In genomic region chr13:68291595-68291994, GRCh38 we compare ENCODE assay signal across 27 cellular contexts.
"Had no signal": no experiment of that assay in that cellular context is flagged by ENCODE, and none has a peak within 500 bp of the region (broad histone marks: within the 10 kb centered on the region; RNA-seq: fewer than 3 reads in every experiment).

No MANE protein-coding gene starts in this region.

- H3K4me1 ChIP-seq: ascending aorta had no signal

- H3K27ac ChIP-seq: ascending aorta, cardiac muscle cell, WERI-Rb-1 had no signal

- DNase-seq: activated CD4-positive, alpha-beta memory T cell treated with anti-CD3 and anti-CD28 coated beads, Interleukin-2, amount 10 ng/mL, durations not matched to agents 7 days and 5 days; activated CD4-positive, alpha-beta T cell treated with anti-CD3 and anti-CD28 coated beads for 1 hour; activated CD4-positive, alpha-beta T cell treated with anti-CD3 and anti-CD28 coated beads for 36 hours; activated CD4-positive, alpha-beta T cell treated with anti-CD3 and anti-CD28 coated beads for 48 hours; activated CD4-positive, alpha-beta T cell treated with anti-CD3 and anti-CD28 coated beads, Interleukin-2, amount 10 ng/mL, durations not matched to agents 7 days and 5 days; activated CD4-positive, alpha-beta T cell treated with anti-CD3 and anti-CD28 coated beads, Interleukin-2, amount 50 U/mL, for 48 hours; activated CD4-positive, CD25-positive, alpha-beta regulatory T cell; activated CD8-positive, alpha-beta memory T cell treated with anti-CD3 and anti-CD28 coated beads for 24 hours; activated CD8-positive, alpha-beta memory T cell treated with anti-CD3 and anti-CD28 coated beads, Interleukin-2, amount 10 ng/mL, durations not matched to agents 7 days and 5 days; activated CD8-positive, alpha-beta memory T cell treated with anti-CD3 and anti-CD28 coated beads, Interleukin-2, amount 50 U/mL, for 48 hours; activated CD8-positive, alpha-beta T cell treated with anti-CD3 and anti-CD28 coated beads, Interleukin-2, amount 10 ng/mL, durations not matched to agents 7 days and 5 days; activated effector memory CD4-positive, alpha-beta T cell treated with Interleukin-2 at 50 U/mL for 16 hours; activated gamma-delta T cell; activated naive CD4-positive, alpha-beta T cell treated with anti-CD3 and anti-CD28 coated beads, Interleukin-2, amount 10 ng/mL, durations not matched to agents 7 days and 5 days; activated naive CD4-positive, alpha-beta T cell treated with Interleukin-2 at 50 U/mL for 16 hours; activated naive CD8-positive, alpha-beta T cell treated with anti-CD3 and anti-CD28 coated beads, Interleukin-2, amount 10 ng/mL, durations not matched to agents 7 days and 5 days; activated naive CD8-positive, alpha-beta T cell treated with anti-CD3 and anti-CD28 coated beads, Interleukin-2, amount 50 U/mL, for 24 hours; activated T-cell treated with anti-CD3 and anti-CD28 coated beads, Interleukin-2, amount 50 U/mL, for 24 hours; activated T-cell treated with anti-CD3 and anti-CD28 coated beads, Interleukin-2, amount 50 U/mL, for 48 hours; amygdala; anterior cingulate cortex; central memory CD4-positive, alpha-beta T cell; T-helper 2 cell; T-helper 9 cell; WERI-Rb-1 had no signal

- H3K36me3 ChIP-seq: ascending aorta, cardiac muscle cell, WERI-Rb-1 had no signal

- H3K9me3 ChIP-seq: ascending aorta had no signal

- H3K27me3 ChIP-seq: ascending aorta, cardiac muscle cell had no signal

- H3K4me3 ChIP-seq: ascending aorta, cardiac muscle cell had no signal
